Comparison of ENCODE assay signal across 14 cellular contexts in genomic region chr17:83100220-83100852, GRCh38. TPM values are rescaled to one million over a fixed set of nuclear protein-coding genes. Genes with fewer than 3 reads are reported as not detected.
A peak's percentile ranks its signal among the peaks of the same experiment; 100 is the strongest.
DNase-seq lines count a peak whose midpoint lies in the region; ATAC-seq and TF ChIP-seq lines count a peak whose summit lies in the region.
"Had no signal": no experiment of that assay in that cellular context is flagged by ENCODE, and none has a peak within 500 bp of the region (broad histone marks: within the 10 kb centered on the region; RNA-seq: fewer than 3 reads in every experiment).

No MANE protein-coding gene starts in this region.

- no peaks in the 10 kb centered on the region for H3K27me3 ChIP-seq in tibial artery
- H3K27me3 ChIP-seq: right lobe of liver had no signal

- intact Hi-C loops in tibial artery (cut with DNase I; ENCODE audit: low total_unique reads) = no loop called here

- H3K9me3 ChIP-seq in mesodermal cell (ENCODE audit: control insufficient read depth, low read length) (no peaks in the 10 kb centered on the region), tibial artery (no peaks in the 10 kb centered on the region)
- H3K9me3 ChIP-seq: lower lobe of right lung, right lobe of liver had no signal

- H3K36me3 ChIP-seq in mesodermal cell (ENCODE audit: control insufficient read depth, insufficient read depth, low read length) = peaks cover 16% of the 10 kb centered on the region
- peaks cover 13 to 18% (median 17%) of the 10 kb centered on the region in 3 donors for H3K36me3 ChIP-seq in tibial artery

- no peak for ATAC-seq in GM18858 (IDR thresholded peaks at IDR 0.05; ENCODE audit: unreplicated experiment)

- TF ChIP-seq CTCF in choroid plexus epithelial cell (conservative IDR thresholded peaks at IDR 0.05; ENCODE audit: low read depth, low read length) (no peak), tibial artery (IDR thresholded peaks at IDR 0.05) (no peak)

- H3K4me3 ChIP-seq in choroid plexus epithelial cell (ENCODE audit: low read depth, low read length) (no peak overlapping the region), mesodermal cell (ENCODE audit: extremely low read depth, insufficient read depth, low read length, poor library complexity, severe bottlenecking) (no peak overlapping the region), tibial artery (peak overlapping the region; percentile 40 to 52)
- H3K4me3 ChIP-seq: lower lobe of right lung, right lobe of liver had no signal

- peak overlapping the region; percentile 51 for H3K27ac ChIP-seq in mesodermal cell (ENCODE audit: low read depth, low read length, severe bottlenecking)
- H3K27ac ChIP-seq in tibial artery = peak overlapping the region; percentile 87 to 88
- H3K27ac ChIP-seq: 22Rv1, lower lobe of right lung, right lobe of liver had no signal

- WGBS in mesodermal cell (ENCODE audit: insufficient coverage in 2 of 2), 2 experiments = 58 to 65% methylated on average over 7 to 8 of the region's 24 CpGs

- DNase-seq in DMS53 (lab: John Stamatoyannopoulos, UW) (peak; percentile 25), DMS53 treated with DMSO at 0.1 percent for 48 hours (lab: John Stamatoyannopoulos, UW; ENCODE audit: unreplicated experiment) (no peak), choroid plexus epithelial cell (ENCODE audit: low read depth) (peak; percentile 26), tibial artery (peak; percentile 64 to 91), mesenteric fat pad (ENCODE audit: low spot score) (no peak)
- no peak for DNase-seq in activated naive CD4-positive, alpha-beta T cell (lab: John Stamatoyannopoulos, UW)
- DNase-seq: DMS153, foreskin melanocyte, lower lobe of right lung, NCI-H1694 treated with DMSO at 0.1 percent for 48 hours, right lobe of liver had no signal

- H3K4me1 ChIP-seq in mesodermal cell (ENCODE audit: control insufficient read depth, insufficient read depth, low read length, poor library complexity, severe bottlenecking) = peaks cover 28% of the 10 kb centered on the region
- H3K4me1 ChIP-seq in tibial artery = peaks cover 13 to 76% (median 64%) of the 10 kb centered on the region in 4 donors
- H3K4me1 ChIP-seq: right lobe of liver had no signal

RNA-seq across cellular contexts. Expression of gene METRNL, which starts 20.9 kb away (rescaled TPM):
- polyA plus RNA-seq in mesodermal cell (2013, experiment 1 of 2) = 28.1 TPM
- polyA plus RNA-seq in mesodermal cell (2013, experiment 2 of 2) = 21.9 TPM
- 151 TPM for total RNA-seq in mesenteric fat pad

Comparison
In these comparisons a context has a peak if more than half of its experiments do, and no peak if none do; other contexts are left out.
1. DNase-seq: peak in DMS53 (single experiment), choroid plexus epithelial cell (single experiment) and tibial artery (2 of 2); none in DMS53 treated with DMSO at 0.1 percent for 48 hours (single experiment), activated naive CD4-positive, alpha-beta T cell (0 of 4) and mesenteric fat pad (single experiment).
2. H3K4me3 ChIP-seq: peak in tibial artery (2 of 2); none in choroid plexus epithelial cell (single experiment) and mesodermal cell (single experiment).